26 cellular contexts compared by ENCODE assay signal in genomic region chr2:179826297-179826696, GRCh38. TPM values are rescaled to one million over a fixed set of nuclear protein-coding genes. Genes with fewer than 3 reads are reported as not detected.
"Had no signal": no experiment of that assay in that cellular context is flagged by ENCODE, and none has a peak within 500 bp of the region (broad histone marks: within the 10 kb centered on the region; RNA-seq: fewer than 3 reads in every experiment).

No MANE protein-coding gene starts in this region.

- H3K4me2 ChIP-seq: KMS-11, SK-N-SH had no signal

- H3K4me3 Mint-ChIP-seq: activated CD8-positive, alpha-beta T cell treated with anti-CD3 and anti-CD28 coated beads for 36 hours; activated naive CD8-positive, alpha-beta T cell treated with anti-CD3 and anti-CD28 coated beads, Interleukin-2, amount 10 ng/mL, durations not matched to agents 7 days and 5 days; activated T-cell treated with anti-CD3 and anti-CD28 coated beads, Interleukin-2, amount 50 U/mL, for 72 hours had no signal

- H3K9ac ChIP-seq: KMS-11, SK-N-SH had no signal

- H3K36me3 Mint-ChIP-seq: activated naive CD8-positive, alpha-beta T cell treated with anti-CD3 and anti-CD28 coated beads, Interleukin-2, amount 10 ng/mL, durations not matched to agents 7 days and 5 days had no signal

- H3K9me2 ChIP-seq: SK-N-SH had no signal

- DNase-seq: activated CD4-positive, alpha-beta T cell treated with anti-CD3 and anti-CD28 coated beads for 4 hours; activated CD8-positive, alpha-beta memory T cell treated with anti-CD3 and anti-CD28 coated beads, Interleukin-2, amount 50 U/mL, for 4 hours; activated CD8-positive, alpha-beta T cell treated with anti-CD3 and anti-CD28 coated beads for 36 hours; activated naive CD4-positive, alpha-beta T cell treated with anti-CD3 and anti-CD28 coated beads, Interleukin-2, amount 50 U/mL, for 16 hours; activated naive CD8-positive, alpha-beta T cell treated with anti-CD3 and anti-CD28 coated beads, Interleukin-2, amount 10 ng/mL, durations not matched to agents 7 days and 5 days; activated T-cell treated with anti-CD3 and anti-CD28 coated beads, Interleukin-2, amount 50 U/mL, for 72 hours; adrenal gland; anterior cingulate cortex; central memory CD4-positive, alpha-beta T cell; NCI-H1092 treated with DMSO at 0.1 percent for 48 hours; NCI-H1417 treated with DMSO at 0.1 percent for 48 hours; NCI-H1694 treated with DMSO at 0.1 percent for 48 hours; NCI-H2029 treated with DMSO at 0.1 percent for 48 hours; NCI-H446; NCI-H524; Right ventricle myocardium superior; RPMI8226; SJCRH30; SK-N-SH; T-helper 1 cell had no signal

- H3K4me3 ChIP-seq: adrenal gland, breast epithelium, SJCRH30 had no signal

- H3K27ac Mint-ChIP-seq: activated CD8-positive, alpha-beta T cell treated with anti-CD3 and anti-CD28 coated beads for 36 hours; activated naive CD8-positive, alpha-beta T cell treated with anti-CD3 and anti-CD28 coated beads, Interleukin-2, amount 10 ng/mL, durations not matched to agents 7 days and 5 days; activated T-cell treated with anti-CD3 and anti-CD28 coated beads, Interleukin-2, amount 50 U/mL, for 72 hours had no signal

- H3K9me3 Mint-ChIP-seq: activated CD8-positive, alpha-beta T cell treated with anti-CD3 and anti-CD28 coated beads for 36 hours; activated naive CD8-positive, alpha-beta T cell treated with anti-CD3 and anti-CD28 coated beads, Interleukin-2, amount 10 ng/mL, durations not matched to agents 7 days and 5 days; activated T-cell treated with anti-CD3 and anti-CD28 coated beads, Interleukin-2, amount 50 U/mL, for 72 hours had no signal

- H3K4me1 ChIP-seq: adrenal gland, breast epithelium, SJCRH30 had no signal

- H3K27me3 ChIP-seq: adrenal gland, breast epithelium, SJCRH30 had no signal

- H3K4me1 Mint-ChIP-seq: activated naive CD8-positive, alpha-beta T cell treated with anti-CD3 and anti-CD28 coated beads, Interleukin-2, amount 10 ng/mL, durations not matched to agents 7 days and 5 days had no signal

- H3K36me3 ChIP-seq: adrenal gland, breast epithelium, SJCRH30 had no signal

- H3K9me3 ChIP-seq: breast epithelium, SJCRH30, SK-N-SH had no signal

- H3K27ac ChIP-seq: adrenal gland, breast epithelium, KMS-11, SJCRH30, VCaP had no signal

- ATAC-seq: activated CD4-positive, CD25-positive, alpha-beta regulatory T cell treated with anti-CD3 and anti-CD28 coated beads, Interleukin-2, amount 50 U/mL, for 24 hours; activated CD8-positive, alpha-beta T cell treated with anti-CD3 and anti-CD28 coated beads for 36 hours; activated T-cell treated with anti-CD3 and anti-CD28 coated beads, Interleukin-2, amount 50 U/mL, for 72 hours; Panc1 had no signal

RNA-seq across cellular contexts. Expression of gene ZNF385B, which starts 35.1 kb away (rescaled TPM):
- total RNA-seq: activated CD8-positive, alpha-beta T cell treated with anti-CD3 and anti-CD28 coated beads for 36 hours; activated naive CD8-positive, alpha-beta T cell treated with anti-CD3 and anti-CD28 coated beads, Interleukin-2, amount 10 ng/mL, durations not matched to agents 7 days and 5 days; activated T-cell treated with anti-CD3 and anti-CD28 coated beads, Interleukin-2, amount 50 U/mL, for 72 hours; T-helper 2 cell treated with Interferon-gamma antibody and Interleukin-4, amounts not matched to agents 100 ng/mL and 5 ng/mL, for 36 hours had no signal
